ENCODE assay signal across 17 cellular contexts in genomic region chr10:18753496-18753895, GRCh38.
"Had no signal": no experiment of that assay in that cellular context is flagged by ENCODE, and none has a peak within 500 bp of the region (broad histone marks: within the 10 kb centered on the region; RNA-seq: fewer than 3 reads in every experiment).

No MANE protein-coding gene starts in this region.

- H3K9me3 ChIP-seq: adrenal gland, lower lobe of right lung, right lobe of liver, thoracic aorta, upper lobe of right lung had no signal

- FAIRE-seq: keratinocyte had no signal

- ATAC-seq: activated CD4-positive, alpha-beta T cell treated with anti-CD3 and anti-CD28 coated beads for 36 hours; activated naive CD4-positive, alpha-beta T cell treated with anti-CD3 and anti-CD28 coated beads, Interleukin-2, amount 50 U/mL, for 72 hours; effector memory CD8-positive, alpha-beta T cell; lower lobe of right lung; natural killer cell; right lobe of liver; stimulated activated memory B cell treated with anti-CD40 and anti-IgM and Interleukin-4, amounts not matched to agents 10 μg/mL and 1 μg/mL and 100 μg/mL, for 72 hours; upper lobe of right lung had no signal

- H3K27me3 ChIP-seq: adrenal gland, right lobe of liver, upper lobe of right lung had no signal

- H3K4me3 ChIP-seq: adrenal gland, lower lobe of right lung, right lobe of liver, smooth muscle cell, thoracic aorta, upper lobe of right lung had no signal

- H3K27ac ChIP-seq: adrenal gland, lower lobe of right lung, parathyroid adenoma, right lobe of liver, thoracic aorta, upper lobe of right lung had no signal

- H3K9ac ChIP-seq: parathyroid adenoma had no signal

- H3K4me2 ChIP-seq: smooth muscle cell had no signal

- DNase-seq: activated CD4-positive, alpha-beta T cell treated with anti-CD3 and anti-CD28 coated beads for 36 hours; activated CD4-positive, alpha-beta T cell treated with anti-CD3 and anti-CD28 coated beads, Interleukin-2, amount 50 U/mL, for 48 hours; activated gamma-delta T cell treated with Interleukin-2 at 50 U/mL for 16 hours; adrenal gland; effector memory CD8-positive, alpha-beta T cell; foreskin fibroblast; lower lobe of right lung; natural killer cell; right lobe of liver; stimulated activated CD4-positive, alpha-beta T cell treated with anti-CD3 and anti-CD28 coated beads, Interleukin-4, amount 100 ng/mL, for 24 hours; upper lobe of right lung had no signal

- H3K4me1 ChIP-seq: adrenal gland, lower lobe of right lung, parathyroid adenoma, right lobe of liver, upper lobe of right lung had no signal

- H3K36me3 ChIP-seq: adrenal gland, lower lobe of right lung, right lobe of liver, thoracic aorta, upper lobe of right lung had no signal
